ENCODE assay signal across 15 cellular contexts in genomic region chr11:13016415-13016814, GRCh38. TPM values are rescaled to one million over a fixed set of nuclear protein-coding genes. Genes with fewer than 3 reads are reported as not detected.
DNase-seq lines count a peak whose midpoint lies in the region; ATAC-seq, FAIRE-seq and TF ChIP-seq lines count a peak whose summit lies in the region.
"Had no signal": no experiment of that assay in that cellular context is flagged by ENCODE, and none has a peak within 500 bp of the region (broad histone marks: within the 10 kb centered on the region; RNA-seq: fewer than 3 reads in every experiment).

No MANE protein-coding gene starts in this region.

- H3K79me2 ChIP-seq in endothelial cell of umbilical vein (ENCODE audit: control insufficient read depth, insufficient read depth, low read length) = no peaks in the 10 kb centered on the region

- H3K27me3 ChIP-seq in endothelial cell of umbilical vein (ENCODE audit: control insufficient read depth in 2 of 2, insufficient read depth in 2 of 2, low read length in 2 of 2) = peaks cover 28 to 60% of the 10 kb centered on the region in 2 experiments

- POLR2A ChIA-PET in endothelial cell of umbilical vein (lab: Charles Lee) = no interaction called here

- ATAC-seq in HG03571 (IDR thresholded peaks at IDR 0.05; ENCODE audit: unreplicated experiment) = no peak
- ATAC-seq in HG03280 (IDR thresholded peaks at IDR 0.05; ENCODE audit: unreplicated experiment) = no peak

- H4K20me1 ChIP-seq in endothelial cell of umbilical vein (replicated peaks; ENCODE audit: control insufficient read depth, extremely low read depth, insufficient read depth, low read length) = no peaks in the 10 kb centered on the region

- no peaks in the 10 kb centered on the region for H3K9me1 ChIP-seq in endothelial cell of umbilical vein (replicated peaks; ENCODE audit: control insufficient read depth, extremely low read depth, insufficient read depth, low read length)

- no peak overlapping the region for H3K4me3 ChIP-seq in GM12865 (ENCODE audit: low read depth, low read length)
- H3K4me3 ChIP-seq in endothelial cell of umbilical vein (replicated peaks in 1 of 3; ENCODE audit: insufficient read depth in 1 of 3, low read depth in 1 of 3, low read length in 3 of 3) = no peak overlapping the region
- H3K4me3 ChIP-seq: skin epidermis had no signal

- H3K27ac ChIP-seq in endothelial cell of umbilical vein (ENCODE audit: insufficient read depth, low read depth, low read length) = no peak overlapping the region
- H3K27ac ChIP-seq: skin epidermis, VCaP had no signal

- no peaks in the 10 kb centered on the region for H3K4me1 ChIP-seq in endothelial cell of umbilical vein (ENCODE audit: control insufficient read depth, extremely low read depth, insufficient read depth, low read length)

- CTCF ChIA-PET in endothelial cell of umbilical vein (lab: Charles Lee) = interaction anchor here (0.5 to 1.9 kb wide), 3 partner anchors 53 to 129 kb away, joined by 3 to 12 read pairs (median 3); no protein-coding TSS in a partner anchor

- BruUV-seq in endothelial cell of umbilical vein (replicated peaks; lab: Mats Ljungman, UMichigan) = no TSS peak

- in situ Hi-C loops in Caki2 (cut with HindIII; ENCODE audit: low pct_unique_long_range_greater_than_20kb, low sequenced_read_pairs) = no loop called here

- no peak for TF ChIP-seq POLR2A in endothelial cell of umbilical vein (IDR thresholded peaks at IDR 0.05; ENCODE audit: low read depth, low read length)

- no peak overlapping the region for H3K9ac ChIP-seq in endothelial cell of umbilical vein (replicated peaks; ENCODE audit: extremely low read depth, insufficient read depth, low read length)

- intact Hi-C loops in endothelial cell of umbilical vein (cut with micrococcal nuclease) = loop anchor here (1.0 kb wide), 1 partner anchor 136 kb away; no protein-coding TSS in a partner anchor

- H3K36me3 ChIP-seq in endothelial cell of umbilical vein (ENCODE audit: control insufficient read depth in 2 of 2, extremely low read depth in 1 of 2, insufficient read depth in 2 of 2, low read length in 2 of 2) = no peaks in the 10 kb centered on the region

- H3K4me2 ChIP-seq in endothelial cell of umbilical vein (ENCODE audit: insufficient read depth, low read length) = no peak overlapping the region

- dilution Hi-C loops in endothelial cell of umbilical vein (cut with MboI; ENCODE audit: extremely low pct_ligation_motif_present, low sequenced_read_pairs) = no loop called here

- H2AFZ ChIP-seq in endothelial cell of umbilical vein (ENCODE audit: low read depth, low read length) = no peak overlapping the region

- peak; percentile 43 for FAIRE-seq in endothelial cell of umbilical vein (lab: Jason Lieb, UNC)

- DNase-seq in Caki2 (ENCODE audit: low read depth) = peak; percentile 22
- peak; percentile 20 for DNase-seq in GM12865 (ENCODE audit: low read depth)
- peak; percentile 36 for DNase-seq in NCI-H748 treated with DMSO at 0.1 percent for 48 hours (lab: John Stamatoyannopoulos, UW)
- DNase-seq in endothelial cell of umbilical vein (ENCODE audit: low read depth, low spot score) = peak; percentile 37
- DNase-seq in T-helper 1 cell = no peak
- DNase-seq in globus pallidus (ENCODE audit: low spot score) = no peak
- DNase-seq: CD4-positive, alpha-beta memory T cell; KBM-7; NCI-H446 treated with DMSO at 0.1 percent for 48 hours had no signal

- no peak for TF ChIP-seq CTCF in GM12865 (IDR thresholded peaks at IDR 0.05; ENCODE audit: insufficient read depth, low read depth, low read length, missing control alignments)
- TF ChIP-seq CTCF in endothelial cell of umbilical vein (IDR thresholded peaks at IDR 0.05; ENCODE audit: extremely low read depth in 1 of 2, insufficient read depth in 1 of 2, low read depth in 1 of 2, low read length in 2 of 2) = no peak

- no peaks in the 10 kb centered on the region for H3K9me3 ChIP-seq in endothelial cell of umbilical vein (replicated peaks; ENCODE audit: control insufficient read depth, insufficient read depth, low read length)

TF ChIP-seq in endothelial cell of umbilical vein, 7 proteins besides CTCF, POLR2A, EP300 and RAD21:
- TF ChIP-seq MAX (IDR thresholded peaks at IDR 0.05; ENCODE audit: insufficient read depth, insufficient read length) (no peak), GATA2 (IDR thresholded peaks at IDR 0.05; ENCODE audit: insufficient read depth, insufficient read length, low read depth, low read length) (no peak), FOS (IDR thresholded peaks at IDR 0.05; ENCODE audit: borderline replicate concordance, insufficient read depth, low read length) (no peak), EZH2 (IDR thresholded peaks at IDR 0.05; ENCODE audit: borderline replicate concordance, low read depth, low read length, severe bottlenecking) (no peak), JUN (IDR thresholded peaks at IDR 0.05; ENCODE audit: borderline replicate concordance, insufficient read depth, insufficient read length, low read depth) (no peak), MYC (IDR thresholded peaks at IDR 0.05; ENCODE audit: low read depth, low read length) (no peak), POLR2AphosphoS5 (IDR thresholded peaks at IDR 0.05; ENCODE audit: insufficient read depth, low read depth, low read length) (no peak)

RNA-seq across cellular contexts. Expression of gene RASSF10, which starts 7.3 kb away (rescaled TPM):
- total RNA-seq in Caki2 (2014; rRNA removed; shearing (Covaris generic); ENCODE audit: low replicate concordance) = 36.0 and 37.3 TPM in 2 replicates
- not detected in 2 replicates for total RNA-seq in endothelial cell of umbilical vein
- polyA plus RNA-seq in endothelial cell of umbilical vein = 0.03 TPM in 1 of 2 replicates, not detected in the other
- not detected in 2 replicates for polyA plus RNA-seq in endothelial cell of umbilical vein (2011; cell fraction: cytosol; rRNA removed)
- not detected in 2 replicates for polyA plus RNA-seq in endothelial cell of umbilical vein (2011; cell fraction: nucleus; rRNA removed)
- polyA plus RNA-seq in endothelial cell of umbilical vein (2012) = not detected in 2 replicates
- polyA minus RNA-seq in endothelial cell of umbilical vein = 0.10 TPM in 1 of 2 replicates, not detected in the other
- not detected for polyA minus RNA-seq in endothelial cell of umbilical vein (2011; cell fraction: cytosol; rRNA and poly(A)+ RNA removed)
- not detected in 2 replicates for polyA minus RNA-seq in endothelial cell of umbilical vein (2011; cell fraction: nucleus; rRNA and poly(A)+ RNA removed)
- total RNA-seq: CD4-positive, alpha-beta memory T cell; chondrocyte; fibroblast of lung had no signal
- polyA plus RNA-seq: CD4-positive, alpha-beta memory T cell; fibroblast of lung had no signal

Comparison
In these comparisons a context has a peak if more than half of its experiments do, and no peak if none do; other contexts are left out.
1. DNase-seq: peak in Caki2 (single experiment), GM12865 (single experiment), NCI-H748 treated with DMSO at 0.1 percent for 48 hours (single experiment) and endothelial cell of umbilical vein (single experiment); none in T-helper 1 cell (0 of 5) and globus pallidus (single experiment).
2. RNA of gene RASSF10, which starts 7.3 kb away (total RNA-seq): 36.0 to 37.3 TPM in Caki2; not detected in endothelial cell of umbilical vein; every median in the first group is over 10 times any median in the second.